Comparison of ENCODE assay signal across 19 cellular contexts in genomic region chr21:44650265-44650972, GRCh38. TPM values are rescaled to one million over a fixed set of nuclear protein-coding genes. Genes with fewer than 3 reads are reported as not detected.
A peak's percentile ranks its signal among the peaks of the same experiment; 100 is the strongest.
DNase-seq lines count a peak whose midpoint lies in the region.
"Had no signal": no experiment of that assay in that cellular context is flagged by ENCODE, and none has a peak within 500 bp of the region (broad histone marks: within the 10 kb centered on the region; RNA-seq: fewer than 3 reads in every experiment).

No MANE protein-coding gene starts in this region.

- H3K9ac ChIP-seq in BLaER1 (no peak overlapping the region), neuronal stem cell (ENCODE audit: low read depth, low read length, poor library complexity) (no peak overlapping the region)

- peak overlapping the region; percentile 76 for H3K4ac ChIP-seq in neuronal stem cell (ENCODE audit: low read length)

- H4K91ac ChIP-seq in neuronal stem cell (ENCODE audit: low read depth, low read length, poor library complexity): no peak overlapping the region

- no peak overlapping the region for H2AK5ac ChIP-seq in neuronal stem cell (ENCODE audit: low read depth, low read length)

- H3K23ac ChIP-seq in neuronal stem cell (ENCODE audit: low read depth, low read length, poor library complexity): no peak overlapping the region

- H2BK12ac ChIP-seq in neuronal stem cell (ENCODE audit: low read length): no peak overlapping the region

- no peaks in the 10 kb centered on the region for H3K27me3 ChIP-seq in BLaER1
- peaks cover 0 to 15% (median 0%) of the 10 kb centered on the region in 3 experiments for H3K27me3 ChIP-seq in neuronal stem cell (ENCODE audit: control insufficient read depth in 3 of 3, insufficient read depth in 3 of 3, low read depth in 1 of 3, low read length in 3 of 3)

- H3K4me2 ChIP-seq in BLaER1 (peak overlapping the region; percentile 41; the same call in 1 of the 2 replicates), neuronal stem cell (ENCODE audit: insufficient read depth, low read length, poor library complexity, severe bottlenecking) (no peak overlapping the region)
- H3K4me2 ChIP-seq: GM23338 had no signal

- H3K4me1 ChIP-seq in BLaER1: peaks cover 66% of the 10 kb centered on the region
- H3K4me1 ChIP-seq in neuronal stem cell (ENCODE audit: control insufficient read depth in 2 of 2, insufficient read depth in 1 of 2, low read depth in 1 of 2, low read length in 2 of 2): peaks cover 0 to 3% of the 10 kb centered on the region in 2 donors
- H3K4me1 ChIP-seq: BE2C had no signal

- no peaks in the 10 kb centered on the region for H4K20me1 ChIP-seq in BLaER1

- H3K36me3 ChIP-seq in BLaER1 (no peaks in the 10 kb centered on the region), KOPT-K1 (ENCODE audit: insufficient read depth, low read length) (no peaks in the 10 kb centered on the region), neuronal stem cell (replicated peaks in 1 of 2; ENCODE audit: control insufficient read depth in 2 of 2, insufficient read depth in 2 of 2, low read length in 2 of 2) (no peaks in the 10 kb centered on the region)
- H3K36me3 ChIP-seq: BE2C had no signal

- H3K14ac ChIP-seq in neuronal stem cell (ENCODE audit: low read length): no peak overlapping the region

- no peak for DNase-seq in neuronal stem cell (ENCODE audit: low spot score)
- no peak for DNase-seq in NCI-H748 treated with DMSO at 0.1 percent for 48 hours (lab: John Stamatoyannopoulos, UW)
- no peak for DNase-seq in COLO668 (lab: John Stamatoyannopoulos, UW; ENCODE audit: unreplicated experiment)
- DNase-seq in GM19238 (ENCODE audit: insufficient read length, low spot score): no peak
- DNase-seq: BE2C; CD4-positive, alpha-beta memory T cell; DMS53; EL; Kasumi-1; MM.1S; NCI-H1092; NCI-H1436 treated with DMSO at 0.1 percent for 48 hours; NCI-H2029; NCI-H345; NCI-H524 treated with DMSO at 0.1 percent for 48 hours had no signal

- peak overlapping the region; percentile 85 for H2BK15ac ChIP-seq in neuronal stem cell (ENCODE audit: low read length)

- no peaks in the 10 kb centered on the region for H3K79me1 ChIP-seq in neuronal stem cell (ENCODE audit: low read depth, low read length)

- no peak overlapping the region for H4K8ac ChIP-seq in neuronal stem cell (ENCODE audit: low read depth, low read length)

- no peak overlapping the region for H3K4me3 ChIP-seq in BLaER1
- no peak overlapping the region for H3K4me3 ChIP-seq in neuronal stem cell (ENCODE audit: low read length in 2 of 2)
- H3K4me3 ChIP-seq: GM12878, GM23338 had no signal

- no peak overlapping the region for H2BK5ac ChIP-seq in neuronal stem cell (ENCODE audit: low read length)

- peak overlapping the region; percentile 23 for H3K18ac ChIP-seq in neuronal stem cell (ENCODE audit: low read length)

- H3K27ac ChIP-seq in BLaER1 (peak overlapping the region; percentile 58), KOPT-K1 (ENCODE audit: low read depth, low read length, poor library complexity, severe bottlenecking) (peak overlapping the region; percentile 40), neuronal stem cell (replicated peaks; ENCODE audit: low read length) (no peak overlapping the region)

- H2AFZ ChIP-seq in neuronal stem cell (ENCODE audit: low read length): no peak overlapping the region
- H2AFZ ChIP-seq: GM23338 had no signal

- WGBS in neuronal stem cell (ENCODE audit: extremely low coverage in 2 of 2, insufficient read length in 2 of 2, insufficient replicate concordance in 1 of 2), 2 donors: no CpG with 5 or more reads among the region's 20 CpGs

- H2BK120ac ChIP-seq in neuronal stem cell (ENCODE audit: low read depth, low read length): no peak overlapping the region

- H3K9me3 ChIP-seq in BLaER1: peaks cover 58% of the 10 kb centered on the region
- H3K9me3 ChIP-seq in KOPT-K1 (ENCODE audit: insufficient read depth, low read length, poor library complexity, severe bottlenecking): peaks cover 26% of the 10 kb centered on the region
- peaks cover 0 to 2% of the 10 kb centered on the region in 2 donors for H3K9me3 ChIP-seq in neuronal stem cell (replicated peaks in 1 of 2; ENCODE audit: control insufficient read depth in 2 of 2, insufficient read depth in 1 of 2, low read depth in 1 of 2, low read length in 2 of 2)
- H3K9me3 ChIP-seq: BE2C had no signal

RNA-seq across cellular contexts. Expression of gene KRTAP12-4, which starts 4.0 kb away (rescaled TPM):
- polyA plus RNA-seq in neuronal stem cell (2013, experiment 1 of 2): not detected
- polyA plus RNA-seq in neuronal stem cell (2013, experiment 2 of 2): not detected
- polyA plus RNA-seq: CD4-positive, alpha-beta memory T cell; GM12878; GM23338 had no signal

RNA-seq across cellular contexts. Expression of gene KRTAP10-11, which starts 4.2 kb away (rescaled TPM):
- polyA plus RNA-seq in neuronal stem cell (2013, experiment 1 of 2): not detected
- not detected for polyA plus RNA-seq in neuronal stem cell (2013, experiment 2 of 2)
- polyA plus RNA-seq: CD4-positive, alpha-beta memory T cell; GM12878; GM23338 had no signal

RNA-seq across cellular contexts. Expression of gene KRTAP12-3, which starts 7.3 kb away (rescaled TPM):
- not detected for polyA plus RNA-seq in neuronal stem cell (2013, experiment 1 of 2)
- polyA plus RNA-seq in neuronal stem cell (2013, experiment 2 of 2): not detected
- polyA plus RNA-seq: GM12878, GM23338 had no signal

RNA-seq across cellular contexts. Expression of gene KRTAP10-10, which starts 13.3 kb away (rescaled TPM):
- not detected for polyA plus RNA-seq in neuronal stem cell (2013, experiment 1 of 2)
- polyA plus RNA-seq in neuronal stem cell (2013, experiment 2 of 2): not detected
- polyA plus RNA-seq: CD4-positive, alpha-beta memory T cell; GM12878; GM23338 had no signal

RNA-seq across cellular contexts. Expression of gene KRTAP12-2, which starts 16.3 kb away (rescaled TPM):
- not detected for polyA plus RNA-seq in neuronal stem cell (2013, experiment 1 of 2)
- polyA plus RNA-seq in neuronal stem cell (2013, experiment 2 of 2): not detected
- polyA plus RNA-seq: CD4-positive, alpha-beta memory T cell; GM12878; GM23338 had no signal
